19 cellular contexts compared by ENCODE assay signal in genomic region chr7:18518555-18518954, GRCh38. TPM values are rescaled to one million over a fixed set of nuclear protein-coding genes. Genes with fewer than 3 reads are reported as not detected.
DNase-seq lines count a peak whose midpoint lies in the region; TF ChIP-seq lines count a peak whose summit lies in the region.
"Had no signal": no experiment of that assay in that cellular context is flagged by ENCODE, and none has a peak within 500 bp of the region (broad histone marks: within the 10 kb centered on the region; RNA-seq: fewer than 3 reads in every experiment).

No MANE protein-coding gene starts in this region.

- DNase-seq in A673 (ENCODE audit: low spot score): no peak
- peak; percentile 58 for DNase-seq in OCI-LY7 (ENCODE audit: low spot score)
- DNase-seq in NCI-H69 (lab: John Stamatoyannopoulos, UW): no peak
- DNase-seq in brain microvascular endothelial cell: no peak
- no peak for DNase-seq in CD1c-positive myeloid dendritic cell (ENCODE audit: extremely low spot score)
- no peak for DNase-seq in NCI-H82 (lab: John Stamatoyannopoulos, UW)
- DNase-seq: CD4-positive, alpha-beta T cell; GOT3; KG1; NCI-H1105; NCI-H1694 treated with DMSO at 0.1 percent for 48 hours; NCI-H345; NCI-H774; SJCRH30; T-cell had no signal

- intact Hi-C loops in A673 (cut with micrococcal nuclease; ENCODE audit: unreplicated experiment): no loop called here
- intact Hi-C loops in OCI-LY7 (cut with micrococcal nuclease; ENCODE audit: unreplicated experiment): no loop called here

- H3K79me2 ChIP-seq in OCI-LY7 (ENCODE audit: insufficient read depth, low read depth, low read length): peaks cover 93% of the 10 kb centered on the region

- H3K27me3 Mint-ChIP-seq in brain: no peaks in the 10 kb centered on the region
- H3K27me3 Mint-ChIP-seq: CD4-positive, alpha-beta T cell; T-cell had no signal

- H3K27me3 ChIP-seq in A673 (replicated peaks; ENCODE audit: insufficient read depth, low read depth, low read length, poor library complexity): no peaks in the 10 kb centered on the region
- H3K27me3 ChIP-seq in brain microvascular endothelial cell (replicated peaks): no peaks in the 10 kb centered on the region
- H3K27me3 ChIP-seq: SJCRH30 had no signal

- POLR2A ChIA-PET in A673 (lab: Charles Lee; ENCODE audit: low non-redundant PET) (no interaction called here), OCI-LY7 (lab: Charles Lee) (interaction anchor here (0.6 to 15.1 kb wide), 7 partner anchors 8 to 1619 kb away, joined by 3 to 532 read pairs (median 8); partner anchors contain the start of gene HDAC9)

- in situ Hi-C loops in brain microvascular endothelial cell (cut with HindIII; ENCODE audit: low pct_ligation_motif_present, low sequenced_read_pairs): no loop called here

- CTCF ChIA-PET in A673 (lab: Charles Lee) (no interaction called here), OCI-LY7 (lab: Charles Lee; ENCODE audit: unreplicated experiment) (interaction anchor here (1.0 to 1.4 kb wide), 4 partner anchors 9 to 12 kb away, joined by 3 to 5 read pairs (median 4); no protein-coding TSS in a partner anchor)

- H3K27ac ChIP-seq in A673 (ENCODE audit: low read depth, low read length, poor library complexity, severe bottlenecking) (peak overlapping the region; percentile 5), OCI-LY7 (ENCODE audit: low read depth, low read length, poor library complexity, severe bottlenecking) (peak overlapping the region; percentile 99), brain microvascular endothelial cell (no peak overlapping the region)
- H3K27ac ChIP-seq: 22Rv1, RWPE1, SJCRH30 had no signal

- peaks cover 4% of the 10 kb centered on the region for H3K36me3 Mint-ChIP-seq in brain
- H3K36me3 Mint-ChIP-seq: T-cell had no signal

- H3K4me1 ChIP-seq in A673 (ENCODE audit: insufficient read depth, low read length, poor library complexity, severe bottlenecking): peaks cover 59% of the 10 kb centered on the region
- peaks cover 97% of the 10 kb centered on the region for H3K4me1 ChIP-seq in OCI-LY7 (ENCODE audit: insufficient read depth, low read length, poor library complexity, severe bottlenecking)
- H3K4me1 ChIP-seq: SJCRH30 had no signal

- no peaks in the 10 kb centered on the region for H3K9me2 ChIP-seq in OCI-LY7 (ENCODE audit: insufficient read depth, low read length)

- no peak overlapping the region for H3K4me3 ChIP-seq in A673 (ENCODE audit: low read depth, low read length, poor library complexity, severe bottlenecking)
- H3K4me3 ChIP-seq in GM12875 (ENCODE audit: low read depth, low read length): peak overlapping the region; percentile 11
- peak overlapping the region; percentile 58 for H3K4me3 ChIP-seq in OCI-LY7 (ENCODE audit: low read depth, low read length, poor library complexity, severe bottlenecking)
- H3K4me3 ChIP-seq in brain microvascular endothelial cell (ENCODE audit: low read depth, low read length): no peak overlapping the region
- H3K4me3 ChIP-seq: SJCRH30 had no signal

- peak overlapping the region in 3 of 5 experiments; percentile 39 to 85 (median 55) for H3K27ac Mint-ChIP-seq in brain
- H3K27ac Mint-ChIP-seq: CD4-positive, alpha-beta T cell; T-cell had no signal

- H4K20me1 ChIP-seq in OCI-LY7 (ENCODE audit: insufficient read depth, low read length): no peaks in the 10 kb centered on the region

- no peak overlapping the region for H3K4me3 Mint-ChIP-seq in brain
- H3K4me3 Mint-ChIP-seq: CD4-positive, alpha-beta T cell; T-cell had no signal

- H3K9me3 ChIP-seq in A673 (ENCODE audit: low read depth, low read length, poor library complexity, severe bottlenecking): no peaks in the 10 kb centered on the region
- no peaks in the 10 kb centered on the region for H3K9me3 ChIP-seq in OCI-LY7 (ENCODE audit: low read length)
- H3K9me3 ChIP-seq: SJCRH30 had no signal

- TF ChIP-seq CTCF in A673 (conservative IDR thresholded peaks at IDR 0.05; ENCODE audit: low read depth, low read length) (no peak), GM12875 (IDR thresholded peaks at IDR 0.05; ENCODE audit: borderline replicate concordance, insufficient read depth, low read depth, low read length) (no peak), OCI-LY7 (conservative IDR thresholded peaks at IDR 0.05; ENCODE audit: low read length) (no peak), brain (conservative IDR thresholded peaks at IDR 0.05) (no peak), brain microvascular endothelial cell (IDR thresholded peaks at IDR 0.05; ENCODE audit: low read depth, low read length, missing control alignments) (no peak)

- BruUV-seq in A673 (replicated peaks; lab: Mats Ljungman, UMichigan) (no TSS peak), OCI-LY7 (replicated peaks; lab: Mats Ljungman, UMichigan) (no TSS peak)

- peaks cover 57% of the 10 kb centered on the region for H3K4me1 Mint-ChIP-seq in brain

- no peaks in the 10 kb centered on the region for H3K9me3 Mint-ChIP-seq in brain
- H3K9me3 Mint-ChIP-seq: CD4-positive, alpha-beta T cell had no signal

- no peaks in the 10 kb centered on the region for H3K36me3 ChIP-seq in A673 (ENCODE audit: insufficient read depth, low read length, poor library complexity, severe bottlenecking)
- H3K36me3 ChIP-seq in OCI-LY7 (ENCODE audit: insufficient read depth, low read length): peaks cover 13% of the 10 kb centered on the region
- H3K36me3 ChIP-seq in brain microvascular endothelial cell (replicated peaks): no peaks in the 10 kb centered on the region
- H3K36me3 ChIP-seq: SJCRH30 had no signal

- H2AFZ ChIP-seq in OCI-LY7 (ENCODE audit: low read length): peak overlapping the region; percentile 45; the same call in 1 of the 2 replicates

- peak overlapping the region; percentile 95 for H3K4me2 ChIP-seq in OCI-LY7 (ENCODE audit: low read length)

RNA-seq across cellular contexts. Expression of gene HDAC9, which starts 23.0 kb away (rescaled TPM):
- total RNA-seq in A673 (2021) (28.3 and 31.9 TPM in 2 replicates), OCI-LY7 (2022) (58.8 and 68.2 TPM in 2 replicates)
- total RNA-seq in OCI-LY7 (2014; rRNA removed; shearing (Covaris generic)): 90.3 and 91.7 TPM in 2 replicates
- 18.5 TPM for polyA plus RNA-seq in brain (ENCODE audit: insufficient read depth, low read depth, low replicate concordance)

Comparison
In these comparisons a context has a peak if more than half of its experiments do, and no peak if none do; other contexts are left out.
1. H3K4me3 ChIP-seq: peak in GM12875 (single experiment) and OCI-LY7 (single experiment); none in A673 (single experiment) and brain microvascular endothelial cell (single experiment).